In genomic region chr13:33349314-33349995, GRCh38 we compare ENCODE assay signal across 9 cellular contexts.
A peak's percentile ranks its signal among the peaks of the same experiment; 100 is the strongest.
DNase-seq lines count a peak whose midpoint lies in the region; ATAC-seq and TF ChIP-seq lines count a peak whose summit lies in the region.
"Had no signal": no experiment of that assay in that cellular context is flagged by ENCODE, and none has a peak within 500 bp of the region (broad histone marks: within the 10 kb centered on the region; RNA-seq: fewer than 3 reads in every experiment).

No MANE protein-coding gene starts in this region.

- intact Hi-C loops in CD14-positive monocyte (cut with micrococcal nuclease) (loop anchor here in 1 of 2 donors (5.0 kb wide), 1 partner anchor 383 kb away; no protein-coding TSS in a partner anchor), left ventricle myocardium superior (cut with micrococcal nuclease) (no loop called here)

- TF ChIP-seq CTCF in CD14-positive monocyte (IDR thresholded peaks at IDR 0.05) (no peak), VCaP (conservative IDR thresholded peaks at IDR 0.05) (no peak), progenitor cell of endocrine pancreas (IDR thresholded peaks at IDR 0.05; ENCODE audit: unreplicated experiment) (no peak)

- DNase-seq in CD14-positive monocyte (ENCODE audit: low spot score) (no peak), left ventricle myocardium superior (peak; percentile 36), progenitor cell of endocrine pancreas (ENCODE audit: low spot score, unreplicated experiment) (no peak), COLO829 (ENCODE audit: low spot score) (no peak), activated gamma-delta T cell treated with Interleukin-2 at 50 U/mL for 16 hours (no peak)
- DNase-seq: T-helper 17 cell had no signal

- peaks cover 0 to 3% (median 0%) of the 10 kb centered on the region in 3 donors for H3K27me3 Mint-ChIP-seq in CD14-positive monocyte (ENCODE audit: low read depth in 3 of 3)
- H3K27me3 Mint-ChIP-seq in progenitor cell of endocrine pancreas, result peaks cover 77% of the 10 kb centered on the region
- H3K27me3 Mint-ChIP-seq in activated T-helper 17 cell treated with anti-CD3 and anti-CD28 coated beads, Interleukin-2, amount 50 U/mL, for 72 hours, result peaks cover 46% of the 10 kb centered on the region

- ATAC-seq in left ventricle myocardium superior (peak; percentile 48), GM18867 (IDR thresholded peaks at IDR 0.05; ENCODE audit: unreplicated experiment) (no peak)
- ATAC-seq in activated T-helper 17 cell treated with anti-CD3 and anti-CD28 coated beads, Interleukin-2, amount 50 U/mL, for 72 hours (replicated peaks), result no peak
- ATAC-seq: T-helper 17 cell had no signal

- H3K9me3 Mint-ChIP-seq in CD14-positive monocyte (no peaks in the 10 kb centered on the region), progenitor cell of endocrine pancreas (ENCODE audit: low read depth) (no peaks in the 10 kb centered on the region)
- no peaks in the 10 kb centered on the region for H3K9me3 Mint-ChIP-seq in activated T-helper 17 cell treated with anti-CD3 and anti-CD28 coated beads, Interleukin-2, amount 50 U/mL, for 72 hours

- H3K27ac Mint-ChIP-seq in CD14-positive monocyte (peak overlapping the region in 4 of 7 donors; percentile 29 to 65 (median 59)), progenitor cell of endocrine pancreas (no peak overlapping the region)
- H3K27ac Mint-ChIP-seq in activated T-helper 17 cell treated with anti-CD3 and anti-CD28 coated beads, Interleukin-2, amount 50 U/mL, for 72 hours, result no peak overlapping the region
- H3K27ac Mint-ChIP-seq: T-helper 17 cell had no signal

- H3K4me1 Mint-ChIP-seq in CD14-positive monocyte, result peaks cover 53% of the 10 kb centered on the region
- H3K4me1 Mint-ChIP-seq in progenitor cell of endocrine pancreas (ENCODE audit: low read depth), result peaks cover 2% of the 10 kb centered on the region
- H3K4me1 Mint-ChIP-seq in activated T-helper 17 cell treated with anti-CD3 and anti-CD28 coated beads, Interleukin-2, amount 50 U/mL, for 72 hours, result peaks cover 4% of the 10 kb centered on the region

- H3K4me3 Mint-ChIP-seq in CD14-positive monocyte (peak overlapping the region; percentile 82), progenitor cell of endocrine pancreas (ENCODE audit: low read depth) (peak overlapping the region; percentile 58)
- H3K4me3 Mint-ChIP-seq in activated T-helper 17 cell treated with anti-CD3 and anti-CD28 coated beads, Interleukin-2, amount 50 U/mL, for 72 hours, result no peak overlapping the region
- H3K4me3 Mint-ChIP-seq: T-helper 17 cell had no signal

- peaks cover 0 to 2% of the 10 kb centered on the region in 2 donors for H3K36me3 Mint-ChIP-seq in CD14-positive monocyte
- no peaks in the 10 kb centered on the region for H3K36me3 Mint-ChIP-seq in progenitor cell of endocrine pancreas (ENCODE audit: insufficient read depth)
- no peaks in the 10 kb centered on the region for H3K36me3 Mint-ChIP-seq in activated T-helper 17 cell treated with anti-CD3 and anti-CD28 coated beads, Interleukin-2, amount 50 U/mL, for 72 hours (ENCODE audit: low read depth)

- peak overlapping the region; percentile 63 for H3K27ac ChIP-seq in VCaP

Comparison
In these comparisons a context has a peak if more than half of its experiments do, and no peak if none do; other contexts are left out.
1. H3K27ac Mint-ChIP-seq: peak in CD14-positive monocyte (4 of 7); none in progenitor cell of endocrine pancreas (single experiment) and activated T-helper 17 cell treated with anti-CD3 and anti-CD28 coated beads, Interleukin-2, amount 50 U/mL, for 72 hours (single experiment).